In the genomic region with DNA sequence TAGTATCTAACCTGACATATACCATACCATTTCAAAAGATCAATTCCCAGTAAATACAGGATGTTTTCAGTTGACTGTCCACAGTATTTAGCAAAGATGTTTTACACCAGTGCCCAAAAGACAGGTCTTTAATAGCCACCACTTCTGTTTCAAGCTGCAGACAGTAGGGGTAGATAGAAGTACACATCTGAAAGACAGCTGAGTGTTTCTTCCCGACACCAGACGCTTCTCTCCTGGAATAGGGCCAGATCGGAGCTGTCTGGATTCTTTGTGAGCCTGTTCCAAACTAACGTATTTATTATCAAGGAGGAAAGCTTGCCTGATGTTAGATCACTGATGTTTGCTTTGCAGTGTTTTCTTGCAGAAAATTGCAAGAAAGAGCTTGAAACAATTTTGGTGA, we compare ENCODE assay signal across 11 cellular contexts.
DNase-seq lines count a peak whose midpoint lies in the region; ATAC-seq and TF ChIP-seq lines count a peak whose summit lies in the region.
"Had no signal": no experiment of that assay in that cellular context is flagged by ENCODE, and none has a peak within 500 bp of the region (broad histone marks: within the 10 kb centered on the region; RNA-seq: fewer than 3 reads in every experiment).

No MANE protein-coding gene starts in this region.

- H3K9me3 Mint-ChIP-seq in neural progenitor cell: no peaks in the 10 kb centered on the region
- no peaks in the 10 kb centered on the region for H3K9me3 Mint-ChIP-seq in activated naive CD4-positive, alpha-beta T cell treated with anti-CD3 and anti-CD28 coated beads for 36 hours

- no peaks in the 10 kb centered on the region for H3K36me3 Mint-ChIP-seq in neural progenitor cell
- no peaks in the 10 kb centered on the region for H3K36me3 Mint-ChIP-seq in activated naive CD4-positive, alpha-beta T cell treated with anti-CD3 and anti-CD28 coated beads for 36 hours (ENCODE audit: low read depth)

- H3K4me1 ChIP-seq in neural progenitor cell: peaks cover 14% of the 10 kb centered on the region

- H3F3A ChIP-seq in neural progenitor cell (ENCODE audit: low read depth): no peaks in the 10 kb centered on the region

- DNase-seq in DMS 273 (lab: John Stamatoyannopoulos, UW; ENCODE audit: unreplicated experiment) (peak; percentile 79), NCI-H82 treated with DMSO at 0.1 percent for 48 hours (lab: John Stamatoyannopoulos, UW; ENCODE audit: unreplicated experiment) (peak; percentile 46), fibroblast of gingiva (ENCODE audit: low read depth) (peak; percentile 52), neural progenitor cell (ENCODE audit: low spot score) (peak; percentile 14)
- DNase-seq in activated naive CD4-positive, alpha-beta T cell treated with anti-CD3 and anti-CD28 coated beads for 36 hours: no peak
- DNase-seq: activated T-cell treated with anti-CD3 and anti-CD28 coated beads for 4 hours had no signal

- H3K4me3 Mint-ChIP-seq in neural progenitor cell: no peak overlapping the region
- no peak overlapping the region for H3K4me3 Mint-ChIP-seq in activated naive CD4-positive, alpha-beta T cell treated with anti-CD3 and anti-CD28 coated beads for 36 hours

- no peaks in the 10 kb centered on the region for H3K27me3 ChIP-seq in neural progenitor cell

- H3K9me3 ChIP-seq in neural progenitor cell (ENCODE audit: low read depth): no peaks in the 10 kb centered on the region
- H3K9me3 ChIP-seq: thoracic aorta had no signal

- CTCF ChIA-PET in activated naive CD4-positive, alpha-beta T cell treated with anti-CD3 and anti-CD28 coated beads for 36 hours (lab: Charles Lee): no interaction called here

- peak; percentile 27 for TF ChIP-seq CTCF in neural progenitor cell (IDR thresholded peaks at IDR 0.05)

- H4K20me1 ChIP-seq in neural progenitor cell (ENCODE audit: low read depth): no peaks in the 10 kb centered on the region

- H3K4me3 ChIP-seq in neural progenitor cell: no peak overlapping the region
- H3K4me3 ChIP-seq: skin epidermis, thoracic aorta had no signal

- no peak overlapping the region for H3K9ac ChIP-seq in neural progenitor cell

- H3K27me3 Mint-ChIP-seq in neural progenitor cell (ENCODE audit: insufficient read depth, low read depth): no peaks in the 10 kb centered on the region
- no peaks in the 10 kb centered on the region for H3K27me3 Mint-ChIP-seq in activated naive CD4-positive, alpha-beta T cell treated with anti-CD3 and anti-CD28 coated beads for 36 hours (ENCODE audit: low read depth)

- ATAC-seq in HG03342 (IDR thresholded peaks at IDR 0.05; ENCODE audit: unreplicated experiment): no peak
- ATAC-seq in GM18907 (IDR thresholded peaks at IDR 0.05; ENCODE audit: unreplicated experiment): no peak
- no peak for ATAC-seq in GM19035 (IDR thresholded peaks at IDR 0.05; ENCODE audit: unreplicated experiment)

- H3K79me2 ChIP-seq in neural progenitor cell (ENCODE audit: low read depth): no peaks in the 10 kb centered on the region

- H3K27ac ChIP-seq in neural progenitor cell: no peak overlapping the region
- H3K27ac ChIP-seq: skin epidermis, thoracic aorta had no signal

- intact Hi-C loops in activated naive CD4-positive, alpha-beta T cell treated with anti-CD3 and anti-CD28 coated beads for 36 hours (cut with micrococcal nuclease): no loop called here

- H3K36me3 ChIP-seq in neural progenitor cell: no peaks in the 10 kb centered on the region
- H3K36me3 ChIP-seq: thoracic aorta had no signal

- H2AFZ ChIP-seq in neural progenitor cell (replicated peaks): peak overlapping the region; percentile 69

- H3K27ac Mint-ChIP-seq in neural progenitor cell: no peak overlapping the region
- no peak overlapping the region for H3K27ac Mint-ChIP-seq in activated naive CD4-positive, alpha-beta T cell treated with anti-CD3 and anti-CD28 coated beads for 36 hours

- peaks cover 5% of the 10 kb centered on the region for H3K4me1 Mint-ChIP-seq in neural progenitor cell
- H3K4me1 Mint-ChIP-seq in activated naive CD4-positive, alpha-beta T cell treated with anti-CD3 and anti-CD28 coated beads for 36 hours (ENCODE audit: low read depth): no peaks in the 10 kb centered on the region

- no peak overlapping the region for H3K4me2 ChIP-seq in neural progenitor cell
